20 cellular contexts compared by ENCODE assay signal in genomic region chr9:2726620-2727335, GRCh38. TPM values are rescaled to one million over a fixed set of nuclear protein-coding genes. Genes with fewer than 3 reads are reported as not detected.
DNase-seq lines count a peak whose midpoint lies in the region; ATAC-seq and TF ChIP-seq lines count a peak whose summit lies in the region.
"Had no signal": no experiment of that assay in that cellular context is flagged by ENCODE, and none has a peak within 500 bp of the region (broad histone marks: within the 10 kb centered on the region; RNA-seq: fewer than 3 reads in every experiment).

No MANE protein-coding gene starts in this region.

- no peaks in the 10 kb centered on the region for H3K27me3 Mint-ChIP-seq in WTC11 (ENCODE audit: low read depth)
- H3K27me3 Mint-ChIP-seq in type B pancreatic cell, result no peaks in the 10 kb centered on the region
- H3K27me3 Mint-ChIP-seq in activated CD4-positive, alpha-beta T cell treated with anti-CD3 and anti-CD28 coated beads, Interleukin-2, amount 10 ng/mL, durations not matched to agents 24 days and 14 days, result no peaks in the 10 kb centered on the region
- H3K27me3 Mint-ChIP-seq: activated B cell treated with CpG ODN at 0.5 μM for 24 hours; stimulated activated naive B cell treated with anti-CD40 and anti-IgM and Interleukin-4, amounts not matched to agents 10 μg/mL and 1 μg/mL and 100 μg/mL, for 72 hours had no signal

- POLR2A ChIA-PET in WTC11 (lab: Charles Lee), result interaction anchor here (0.6 kb wide), 1 partner anchor 99 kb away, joined by 3 read pairs; no protein-coding TSS in a partner anchor

- intact Hi-C loops in activated CD4-positive, alpha-beta T cell treated with anti-CD3 and anti-CD28 coated beads, Interleukin-2, amount 10 ng/mL, durations not matched to agents 24 days and 14 days (cut with micrococcal nuclease), result loop anchor here (5.0 kb wide), 1 partner anchor 104 kb away; the partner anchor contains the start of gene VLDLR

- no peak for ATAC-seq in WTC11
- ATAC-seq: mucosa of descending colon; stimulated activated naive B cell treated with anti-CD40 and anti-IgM and Interleukin-4, amounts not matched to agents 10 μg/mL and 1 μg/mL and 100 μg/mL, for 72 hours had no signal

- H3K36me3 Mint-ChIP-seq in WTC11, result no peaks in the 10 kb centered on the region
- no peaks in the 10 kb centered on the region for H3K36me3 Mint-ChIP-seq in type B pancreatic cell
- H3K36me3 Mint-ChIP-seq in activated CD4-positive, alpha-beta T cell treated with anti-CD3 and anti-CD28 coated beads, Interleukin-2, amount 10 ng/mL, durations not matched to agents 24 days and 14 days (ENCODE audit: low read depth), result no peaks in the 10 kb centered on the region

- TF ChIP-seq CTCF in WTC11 (IDR thresholded peaks at IDR 0.05), result no peak
- no peak for TF ChIP-seq CTCF in type B pancreatic cell (conservative IDR thresholded peaks at IDR 0.05)

- H3K27ac Mint-ChIP-seq in WTC11 (peak overlapping the region; percentile 57; the same call in 1 of the 2 replicates), type B pancreatic cell (peak overlapping the region; percentile 36)
- H3K27ac Mint-ChIP-seq in activated CD4-positive, alpha-beta T cell treated with anti-CD3 and anti-CD28 coated beads, Interleukin-2, amount 10 ng/mL, durations not matched to agents 24 days and 14 days, result no peak overlapping the region
- H3K27ac Mint-ChIP-seq: activated B cell treated with CpG ODN at 0.5 μM for 24 hours; stimulated activated naive B cell treated with anti-CD40 and anti-IgM and Interleukin-4, amounts not matched to agents 10 μg/mL and 1 μg/mL and 100 μg/mL, for 72 hours had no signal

- CTCF ChIA-PET in WTC11 (lab: Charles Lee), result interaction anchor here (1.7 kb wide), 1 partner anchor 8 kb away, joined by 8 read pairs; no protein-coding TSS in a partner anchor

- DNase-seq in HK-2 (ENCODE audit: unreplicated experiment) (peak; percentile 7), WTC11 (ENCODE audit: low spot score) (no peak), glomerular visceral epithelial cell (ENCODE audit: extremely low spot score) (peak; percentile 36), type B pancreatic cell (ENCODE audit: extremely low spot score, unreplicated experiment) (no peak), T1000 (lab: John Stamatoyannopoulos, UW) (no peak), foreskin melanocyte (no peak)
- no peak for DNase-seq in activated CD4-positive, alpha-beta T cell treated with anti-CD3 and anti-CD28 coated beads, Interleukin-2, amount 10 ng/mL, durations not matched to agents 24 days and 14 days
- DNase-seq: activated B cell treated with CpG ODN at 0.5 μM for 24 hours; activated naive CD4-positive, alpha-beta T cell treated with anti-CD3 and anti-CD28 coated beads, Interleukin-2, amount 50 U/mL, for 16 hours; DND-41; glutamatergic neuron; kidney; mucosa of descending colon; NCI-H2081; NCI-H748 treated with DMSO at 0.1 percent for 48 hours; RPMI8226; stimulated activated naive B cell treated with anti-CD40 and anti-IgM and Interleukin-4, amounts not matched to agents 10 μg/mL and 1 μg/mL and 100 μg/mL, for 72 hours; SW 1271 had no signal

- H3K9me3 Mint-ChIP-seq in WTC11 (peaks cover 3% of the 10 kb centered on the region; the same call in 1 of the 2 replicates), type B pancreatic cell (no peaks in the 10 kb centered on the region)
- H3K9me3 Mint-ChIP-seq in activated CD4-positive, alpha-beta T cell treated with anti-CD3 and anti-CD28 coated beads, Interleukin-2, amount 10 ng/mL, durations not matched to agents 24 days and 14 days, result no peaks in the 10 kb centered on the region
- H3K9me3 Mint-ChIP-seq: activated B cell treated with CpG ODN at 0.5 μM for 24 hours; stimulated activated naive B cell treated with anti-CD40 and anti-IgM and Interleukin-4, amounts not matched to agents 10 μg/mL and 1 μg/mL and 100 μg/mL, for 72 hours had no signal

- H3K4me1 Mint-ChIP-seq in WTC11 (peaks cover 20% of the 10 kb centered on the region), type B pancreatic cell (ENCODE audit: unreplicated experiment) (peaks cover 37% of the 10 kb centered on the region)
- H3K4me1 Mint-ChIP-seq in activated CD4-positive, alpha-beta T cell treated with anti-CD3 and anti-CD28 coated beads, Interleukin-2, amount 10 ng/mL, durations not matched to agents 24 days and 14 days, result peaks cover 4% of the 10 kb centered on the region

- H3K4me3 Mint-ChIP-seq in WTC11 (no peak overlapping the region), type B pancreatic cell (no peak overlapping the region)
- no peak overlapping the region for H3K4me3 Mint-ChIP-seq in activated CD4-positive, alpha-beta T cell treated with anti-CD3 and anti-CD28 coated beads, Interleukin-2, amount 10 ng/mL, durations not matched to agents 24 days and 14 days
- H3K4me3 Mint-ChIP-seq: activated B cell treated with CpG ODN at 0.5 μM for 24 hours; stimulated activated naive B cell treated with anti-CD40 and anti-IgM and Interleukin-4, amounts not matched to agents 10 μg/mL and 1 μg/mL and 100 μg/mL, for 72 hours had no signal

TF ChIP-seq in WTC11, 78 proteins besides CTCF, POLR2A, EP300 and RAD21:
- no peak for TF ChIP-seq ZNF512 (CRISPR knock-in tag; IDR thresholded peaks at IDR 0.05; ENCODE audit: borderline replicate concordance)
- no peak for TF ChIP-seq ZNF232 (CRISPR knock-in tag; IDR thresholded peaks at IDR 0.05)

RNA-seq across cellular contexts. Expression of gene KCNV2, which starts 9.5 kb away (rescaled TPM):
- not detected in 3 replicates for total RNA-seq in WTC11 (2021)
- total RNA-seq in type B pancreatic cell (ENCODE audit: low replicate concordance), result not detected in 2 replicates
- not detected in 2 replicates for total RNA-seq in activated CD4-positive, alpha-beta T cell treated with anti-CD3 and anti-CD28 coated beads, Interleukin-2, amount 10 ng/mL, durations not matched to agents 24 days and 14 days
- total RNA-seq: activated B cell treated with CpG ODN at 0.5 μM for 24 hours, cardiac muscle cell, kidney, mucosa of descending colon, omental fat pad had no signal

Comparison
In these comparisons a context has a peak if more than half of its experiments do, and no peak if none do; other contexts are left out.
1. DNase-seq: peak in HK-2 (single experiment) and glomerular visceral epithelial cell (single experiment); none in WTC11 (single experiment), type B pancreatic cell (single experiment), T1000 (single experiment), foreskin melanocyte (single experiment) and activated CD4-positive, alpha-beta T cell treated with anti-CD3 and anti-CD28 coated beads, Interleukin-2, amount 10 ng/mL, durations not matched to agents 24 days and 14 days (single experiment).